1 cellular context compared by ENCODE assay signal in genomic region chr1:152034654-152035405, GRCh38.
TF ChIP-seq lines count a peak whose summit lies in the region.

No MANE protein-coding gene starts in this region.

TF ChIP-seq in K562, 482 proteins besides CTCF, POLR2A, EP300 and RAD21 (continued from another document and continues in another):
- TF ChIP-seq ETS1 (conservative IDR thresholded peaks at IDR 0.05; ENCODE audit: control insufficient read depth, low read depth, low read length) (no peak), MTA1 (IDR thresholded peaks at IDR 0.05; ENCODE audit: borderline replicate concordance) (no peak), PRPF4 (IDR thresholded peaks at IDR 0.05; ENCODE audit: insufficient read depth, low read depth, low read length, poor library complexity, severe bottlenecking) (no peak), CREB3 (tag; conservative IDR thresholded peaks at IDR 0.05; ENCODE audit: low read depth) (no peak), LCOR (CRISPR knock-in tag; IDR thresholded peaks at IDR 0.05) (no peak), ZNF436 (CRISPR knock-in tag; IDR thresholded peaks at IDR 0.05) (no peak), GTF2F1 (IDR thresholded peaks at IDR 0.05; ENCODE audit: low read depth, low read length) (no peak), NFXL1 (CRISPR knock-in tag; IDR thresholded peaks at IDR 0.05) (no peak), ZNF717 (CRISPR knock-in tag; IDR thresholded peaks at IDR 0.05) (no peak), ELK1 (CRISPR knock-in tag; IDR thresholded peaks at IDR 0.05) (no peak), CBFA2T2 (conservative IDR thresholded peaks at IDR 0.05) (no peak), ZNF324 (CRISPR knock-in tag; IDR thresholded peaks at IDR 0.05) (no peak), DEAF1 (CRISPR knock-in tag; IDR thresholded peaks at IDR 0.05) (no peak), CHAMP1 (IDR thresholded peaks at IDR 0.05) (no peak), PHF20 (IDR thresholded peaks at IDR 0.05; ENCODE audit: partially characterized antibody) (no peak), ZNF77 (CRISPR knock-in tag; IDR thresholded peaks at IDR 0.05) (no peak), CCNT2 (IDR thresholded peaks at IDR 0.05; ENCODE audit: borderline replicate concordance, extremely low read depth, insufficient read length, low read depth, low read length) (no peak), MTA3 (IDR thresholded peaks at IDR 0.05; ENCODE audit: borderline replicate concordance) (no peak; the same call in none of the 2 replicates), ZNF57 (CRISPR knock-in tag; IDR thresholded peaks at IDR 0.05) (no peak), ZNF24 (IDR thresholded peaks at IDR 0.05) (no peak), SRSF9 (IDR thresholded peaks at IDR 0.05; ENCODE audit: borderline replicate concordance, low read depth, low read length) (no peak), ZNF507 (tag; conservative IDR thresholded peaks at IDR 0.05) (no peak), ZNF41 (CRISPR knock-in tag; conservative IDR thresholded peaks at IDR 0.05) (no peak), BRF1 (IDR thresholded peaks at IDR 0.05; ENCODE audit: borderline replicate concordance, extremely low read depth, insufficient read length) (no peak), MLX (CRISPR knock-in tag; conservative IDR thresholded peaks at IDR 0.05) (no peak), ZNF316 (IDR thresholded peaks at IDR 0.05) (peak; percentile 60), SMARCA4 (IDR thresholded peaks at IDR 0.05) (peak; percentile 69; the same call in 1 of the 2 replicates), FUS (optimal IDR thresholded peaks at IDR 0.05; ENCODE audit: low read depth, low read length) (no peak), ZBTB34 (CRISPR knock-in tag; IDR thresholded peaks at IDR 0.05) (no peak), RBFOX2 (IDR thresholded peaks at IDR 0.05; ENCODE audit: low read depth, low read length) (no peak), ASH1L (IDR thresholded peaks at IDR 0.05; ENCODE audit: borderline replicate concordance, low read depth, partially characterized antibody) (no peak), NUFIP1 (IDR thresholded peaks at IDR 0.05; ENCODE audit: partially characterized antibody) (no peak), ZNF274 (IDR thresholded peaks at IDR 0.05; ENCODE audit: borderline replicate concordance, low read depth, low read length) (no peak), FOXK1 (CRISPR knock-in tag; IDR thresholded peaks at IDR 0.05; ENCODE audit: borderline replicate concordance) (no peak), NFIC (IDR thresholded peaks at IDR 0.05) (0 out of 2 replicates have a peak, but pooled peaks have one; percentile 4), MNT (conservative IDR thresholded peaks at IDR 0.05) (peak in 1 of 2 experiments; percentile 78; a peak in 3 of 4 replicates), SREBF1 (IDR thresholded peaks at IDR 0.05; ENCODE audit: borderline replicate concordance, low read depth, low read length) (no peak), HNRNPH1 (optimal IDR thresholded peaks at IDR 0.05; ENCODE audit: low read depth, low read length) (no peak), ATF6 (CRISPR knock-in tag; IDR thresholded peaks at IDR 0.05) (no peak), NCOA1 (IDR thresholded peaks at IDR 0.05; ENCODE audit: low read depth) (0 out of 2 replicates have a peak, but pooled peaks have one; percentile 35), GATA2 (CRISPR knock-in tag; IDR thresholded peaks at IDR 0.05) (peak; percentile 93), ZKSCAN8 (CRISPR knock-in tag; IDR thresholded peaks at IDR 0.05) (no peak), MAFF (IDR thresholded peaks at IDR 0.05; ENCODE audit: low read length) (peak; percentile 18; the same call in 1 of the 2 replicates), ZZZ3 (IDR thresholded peaks at IDR 0.05) (no peak)
